ENCODE assay signal across 25 cellular contexts in genomic region chr12:77249892-77250291, GRCh38.
"Had no signal": no experiment of that assay in that cellular context is flagged by ENCODE, and none has a peak within 500 bp of the region (broad histone marks: within the 10 kb centered on the region; RNA-seq: fewer than 3 reads in every experiment).

No MANE protein-coding gene starts in this region.

- FAIRE-seq: urothelium cell line had no signal

- H3K4me2 ChIP-seq: neural progenitor cell, smooth muscle cell had no signal

- H3K36me3 ChIP-seq: neural progenitor cell, ovary, spleen, stomach, thoracic aorta, thyroid gland, tibial nerve, upper lobe of left lung, vagina had no signal

- H3K27me3 ChIP-seq: neural progenitor cell, ovary, spleen, stomach, thyroid gland, tibial nerve, upper lobe of left lung, vagina had no signal

- H3K4me3 ChIP-seq: neural progenitor cell, ovary, psoas muscle, skin epidermis, smooth muscle cell, spleen, stomach, thoracic aorta, thyroid gland, tibial nerve, upper lobe of left lung, vagina had no signal

- H3K79me2 ChIP-seq: parathyroid adenoma had no signal

- H3K4me1 ChIP-seq: parathyroid adenoma, psoas muscle, spleen, stomach, thyroid gland, tibial nerve, upper lobe of left lung, vagina had no signal

- DNase-seq: natural killer cell; occipital lobe; ovary; posterior cingulate gyrus; psoas muscle; right cardiac atrium; spleen; stimulated activated CD4-positive, alpha-beta T cell treated with anti-CD3 and anti-CD28 coated beads, Interleukin-12 subunit alpha, Interleukin-12 subunit beta, amount 100 ng/mL, for 4 hours; stimulated activated CD4-positive, alpha-beta T cell treated with anti-CD3 and anti-CD28 coated beads, Interleukin-1b, Interleukin-23, amount 100 ng/mL, for 48 hours; stimulated activated CD4-positive, alpha-beta T cell treated with anti-CD3 and anti-CD28 coated beads, Interleukin-4, amount 100 ng/mL, for 24 hours; stimulated activated naive B cell treated with anti-CD40 and anti-IgM and Interleukin-4, amounts not matched to agents 10 μg/mL and 1 μg/mL and 100 μg/mL, for 72 hours; stimulated activated naive CD4-positive, alpha-beta T cell treated with Interleukin-2 at 50 U/mL for 16 hours; stomach; thyroid gland; trophoblast cell; upper lobe of left lung had no signal

- ATAC-seq: natural killer cell; psoas muscle; right cardiac atrium; stimulated activated effector memory CD8-positive, alpha-beta T cell treated with anti-CD3 and anti-CD28 coated beads, Interleukin-12 subunit alpha, Interleukin-12 subunit beta, amount 100 ng/mL, for 72 hours; stimulated activated naive B cell treated with anti-CD40 and anti-IgM and Interleukin-4, amounts not matched to agents 10 μg/mL and 1 μg/mL and 100 μg/mL, for 72 hours had no signal

- H2AFZ ChIP-seq: neural progenitor cell, parathyroid adenoma had no signal

- H3K27ac ChIP-seq: neural progenitor cell, parathyroid adenoma, psoas muscle, skin epidermis, spleen, stomach, thoracic aorta, thyroid gland, tibial nerve, upper lobe of left lung, vagina had no signal

- H3K9me3 ChIP-seq: ovary, psoas muscle, spleen, stomach, thoracic aorta, thyroid gland, tibial nerve, upper lobe of left lung, vagina had no signal

- H3K9ac ChIP-seq: neural progenitor cell, parathyroid adenoma had no signal
